In the genomic region with DNA sequence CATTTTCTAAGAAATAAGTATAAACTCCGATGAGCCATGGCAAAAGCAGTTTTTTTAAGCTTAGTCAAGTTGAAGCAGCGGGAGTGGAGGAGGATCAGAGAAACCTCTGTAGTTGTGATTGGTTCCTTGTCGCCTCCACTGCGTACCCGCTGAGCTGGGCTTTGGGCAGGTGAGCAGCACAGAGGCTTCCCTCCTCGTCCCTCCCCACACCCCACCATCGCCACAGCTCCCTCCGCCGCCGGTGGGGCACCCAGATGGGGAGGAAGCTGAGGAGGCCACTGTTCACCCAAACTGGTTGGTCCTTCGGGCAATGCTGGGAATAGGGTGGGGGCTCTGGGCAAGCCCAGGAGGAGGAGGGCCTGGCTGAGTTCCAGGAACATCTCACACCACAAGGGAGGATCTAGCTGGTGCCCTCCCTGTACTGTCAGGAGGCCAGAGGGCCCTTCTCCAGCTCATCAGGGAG, we compare ENCODE assay signal across 15 cellular contexts. TPM values are rescaled to one million over a fixed set of nuclear protein-coding genes. Genes with fewer than 3 reads are reported as not detected.
DNase-seq lines count a peak whose midpoint lies in the region; FAIRE-seq and TF ChIP-seq lines count a peak whose summit lies in the region.
"Had no signal": no experiment of that assay in that cellular context is flagged by ENCODE, and none has a peak within 500 bp of the region (broad histone marks: within the 10 kb centered on the region; RNA-seq: fewer than 3 reads in every experiment).

No MANE protein-coding gene starts in this region.

- no peak overlapping the region for H3K4me3 Mint-ChIP-seq in brain
- no peak overlapping the region for H3K4me3 Mint-ChIP-seq in CD4-positive, alpha-beta memory T cell

- H3K4me1 Mint-ChIP-seq in brain: peaks cover 8% of the 10 kb centered on the region
- peaks cover 2 to 11% (median 5%) of the 10 kb centered on the region in 4 donors for H3K4me1 Mint-ChIP-seq in CD4-positive, alpha-beta memory T cell
- H3K4me1 Mint-ChIP-seq: neural crest cell had no signal

- FAIRE-seq in GM19239 (lab: Jason Lieb, UNC): no peak
- FAIRE-seq: colon had no signal

- WGBS in prostate gland: 14% methylated on average over 11 of the region's 11 CpGs

- peak; percentile 78 for DNase-seq in DMS 273 (lab: John Stamatoyannopoulos, UW; ENCODE audit: unreplicated experiment)
- DNase-seq in DMS 273 treated with DMSO at 0.1 percent for 48 hours (lab: John Stamatoyannopoulos, UW): no peak
- DNase-seq in NCI-H2196 (lab: John Stamatoyannopoulos, UW; ENCODE audit: unreplicated experiment): peak; percentile 96
- DNase-seq in prostate gland (ENCODE audit: low spot score): peak; percentile 75
- no peak for DNase-seq in CD4-positive, alpha-beta memory T cell
- DNase-seq in GM19239 (ENCODE audit: insufficient read length, low spot score): no peak
- no peak for DNase-seq in putamen (ENCODE audit: low spot score)
- DNase-seq: activated CD8-positive, alpha-beta memory T cell treated with anti-CD3 and anti-CD28 coated beads, Interleukin-2, amount 50 U/mL, for 4 hours; stimulated activated CD4-positive, alpha-beta T cell treated with anti-CD3 and anti-CD28 coated beads, Interleukin-2, amount 100 ng/mL, for 48 hours; tibial artery had no signal

- H3K27ac ChIP-seq in prostate gland: peak overlapping the region; percentile 59 to 64
- no peak overlapping the region for H3K27ac ChIP-seq in CD4-positive, alpha-beta memory T cell (ENCODE audit: low read depth, low read length)
- H3K27ac ChIP-seq: 22Rv1, tibial artery had no signal

- no peaks in the 10 kb centered on the region for H3K36me3 Mint-ChIP-seq in brain
- H3K36me3 Mint-ChIP-seq in CD4-positive, alpha-beta memory T cell: no peaks in the 10 kb centered on the region

- TF ChIP-seq CTCF in brain (conservative IDR thresholded peaks at IDR 0.05) (no peak), prostate gland (IDR thresholded peaks at IDR 0.05) (no peak)

- peak overlapping the region in 4 of 5 experiments; percentile 24 to 63 (median 50) for H3K27ac Mint-ChIP-seq in brain
- H3K27ac Mint-ChIP-seq in CD4-positive, alpha-beta memory T cell: peak overlapping the region in 1 of 7 donors; percentile 47

- peaks cover 14% of the 10 kb centered on the region for H3K4me1 ChIP-seq in prostate gland (replicated peaks)
- H3K4me1 ChIP-seq in CD4-positive, alpha-beta memory T cell (ENCODE audit: insufficient read depth, low read length): peaks cover 7% of the 10 kb centered on the region

- no peaks in the 10 kb centered on the region for H3K9me3 Mint-ChIP-seq in brain
- H3K9me3 Mint-ChIP-seq in CD4-positive, alpha-beta memory T cell: no peaks in the 10 kb centered on the region
- H3K9me3 Mint-ChIP-seq: neural crest cell had no signal

- H3K4me3 ChIP-seq in prostate gland: no peak overlapping the region
- no peak overlapping the region for H3K4me3 ChIP-seq in CD4-positive, alpha-beta memory T cell (ENCODE audit: low read length in 2 of 2)
- H3K4me3 ChIP-seq: hepatocyte, tibial artery had no signal

- H3K27me3 Mint-ChIP-seq in brain: no peaks in the 10 kb centered on the region
- no peaks in the 10 kb centered on the region for H3K27me3 Mint-ChIP-seq in CD4-positive, alpha-beta memory T cell

- H3K36me3 ChIP-seq in prostate gland: no peaks in the 10 kb centered on the region
- no peaks in the 10 kb centered on the region for H3K36me3 ChIP-seq in CD4-positive, alpha-beta memory T cell (ENCODE audit: insufficient read depth, low read length)

- intact Hi-C loops in prostate gland (cut with DNase I): no loop called here
- intact Hi-C loops in CD4-positive, alpha-beta memory T cell (cut with micrococcal nuclease): loop anchor here (10.0 kb wide), 1 partner anchor 355 kb away; a partner anchor contains a TSS

- H3K9me3 ChIP-seq in prostate gland: no peaks in the 10 kb centered on the region
- H3K9me3 ChIP-seq in CD4-positive, alpha-beta memory T cell (ENCODE audit: control insufficient read depth in 1 of 2, low read length in 2 of 2): no peaks in the 10 kb centered on the region
- H3K9me3 ChIP-seq: tibial artery had no signal

- POLR2A ChIA-PET in CD4-positive, alpha-beta memory T cell (lab: Charles Lee; ENCODE audit: partially characterized antibody): interaction anchor here (0.6 kb wide), 2 partner anchors 32 to 310 kb away, joined by 3 read pairs; a partner anchor contains a TSS

- no peak for TF ChIP-seq POLR2A in prostate gland (IDR thresholded peaks at IDR 0.05)

- CTCF ChIA-PET in CD4-positive, alpha-beta memory T cell (lab: Charles Lee; ENCODE audit: partially characterized antibody): interaction anchor here (2.3 to 10.4 kb wide), 2 partner anchors 95 to 105 kb away, joined by 6 to 120 read pairs; no protein-coding TSS in a partner anchor

- H3K27me3 ChIP-seq in prostate gland (replicated peaks; ENCODE audit: insufficient read depth): no peaks in the 10 kb centered on the region
- H3K27me3 ChIP-seq in CD4-positive, alpha-beta memory T cell (ENCODE audit: insufficient read depth, low read length): no peaks in the 10 kb centered on the region
- H3K27me3 ChIP-seq: hepatocyte, tibial artery had no signal

RNA-seq across cellular contexts. Expression of a gene that starts 5.2 kb away (rescaled TPM):
- polyA plus RNA-seq in brain (ENCODE audit: insufficient read depth, low read depth, low replicate concordance): 83.7 TPM
- total RNA-seq in prostate gland: 10 to 100 TPM; 40.3 to 85.6 TPM
- 100 to 1,000 TPM; 126 to 142 TPM for total RNA-seq in CD4-positive, alpha-beta memory T cell
- polyA plus RNA-seq in CD4-positive, alpha-beta memory T cell: 10 to 100 TPM; 59.1 to 89.0 TPM

RNA-seq across cellular contexts. Expression of a gene that starts 13.1 kb away (rescaled TPM):
- polyA plus RNA-seq in brain (ENCODE audit: insufficient read depth, low read depth, low replicate concordance): 12.5 TPM
- total RNA-seq in prostate gland: 10 to 100 TPM; 27.5 to 28.1 TPM
- 10 to 100 TPM; 36.5 to 36.9 TPM for total RNA-seq in CD4-positive, alpha-beta memory T cell
- 10 to 100 TPM; 17.7 to 28.8 TPM for polyA plus RNA-seq in CD4-positive, alpha-beta memory T cell

RNA-seq across cellular contexts. Expression of a gene that starts 31.0 kb away (rescaled TPM):
- polyA plus RNA-seq in brain (ENCODE audit: insufficient read depth, low read depth, low replicate concordance): 10.6 TPM
- 10 to 100 TPM; 18.9 to 31.3 TPM for total RNA-seq in prostate gland
- 10 to 100 TPM; 39.6 to 42.7 TPM for total RNA-seq in CD4-positive, alpha-beta memory T cell
- polyA plus RNA-seq in CD4-positive, alpha-beta memory T cell: 1 to 10 TPM; 3.7 to 4.0 TPM

RNA-seq across cellular contexts. Expression of a gene that starts 31.5 kb away (rescaled TPM):
- 46.1 TPM for polyA plus RNA-seq in brain (ENCODE audit: insufficient read depth, low read depth, low replicate concordance)
- 10 to 100 TPM; 21.3 to 62.9 TPM for total RNA-seq in prostate gland
- 10 to 100 TPM; 17.5 to 22.6 TPM for total RNA-seq in CD4-positive, alpha-beta memory T cell
- 10 to 100 TPM; 11.2 to 26.8 TPM for polyA plus RNA-seq in CD4-positive, alpha-beta memory T cell

RNA-seq across cellular contexts. Expression of a gene that starts 54.7 kb away (rescaled TPM):
- polyA plus RNA-seq in brain (ENCODE audit: insufficient read depth, low read depth, low replicate concordance): 502 TPM
- total RNA-seq in prostate gland: 100 to 1,000 TPM in 1 of 2 donors, 10 to 100 TPM in 1; 88.9 to 125 TPM
- total RNA-seq in CD4-positive, alpha-beta memory T cell: 100 to 1,000 TPM; 159 to 160 TPM
- polyA plus RNA-seq in CD4-positive, alpha-beta memory T cell: 100 to 1,000 TPM in 1 of 2 donors, 10 to 100 TPM in 1; 80.3 to 127 TPM

Comparison
In these comparisons a context has a peak if more than half of its experiments do, and no peak if none do; other contexts are left out.
1. DNase-seq: peak in DMS 273 (single experiment), NCI-H2196 (single experiment) and prostate gland (single experiment); none in DMS 273 treated with DMSO at 0.1 percent for 48 hours (single experiment), CD4-positive, alpha-beta memory T cell (0 of 5), GM19239 (single experiment) and putamen (single experiment).